1 cellular context compared by ENCODE assay signal in the genomic region with DNA sequence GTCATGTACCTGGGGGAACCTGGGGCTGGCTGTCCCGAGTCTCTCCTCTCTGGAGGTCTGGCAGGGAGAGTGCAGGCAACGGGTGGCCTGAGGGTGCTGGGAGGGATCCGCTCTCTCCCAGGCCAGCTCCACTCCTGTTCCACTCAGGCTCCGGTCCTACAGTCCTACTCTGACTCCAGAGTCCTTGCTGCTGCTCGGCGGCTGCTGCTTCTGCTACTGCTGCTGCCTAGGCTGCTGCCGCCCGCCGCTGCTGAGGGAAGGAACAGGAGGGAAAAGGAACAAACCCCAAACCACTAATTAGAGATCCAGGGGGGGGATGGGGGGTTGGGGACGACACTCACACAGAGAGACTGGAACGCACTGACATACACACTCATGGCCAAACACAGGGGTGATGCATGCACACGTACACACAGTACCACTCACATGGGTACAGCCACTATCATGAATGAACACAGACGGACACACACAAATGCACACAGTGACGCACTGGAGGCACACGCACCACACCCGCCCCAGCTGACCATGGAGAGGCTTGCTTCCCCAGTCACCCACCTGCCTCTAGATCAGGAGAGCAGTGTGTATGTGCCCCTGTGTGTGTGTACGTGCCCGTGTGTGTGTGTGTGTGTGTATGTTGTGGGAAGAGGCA.
TF ChIP-seq lines count a peak whose summit lies in the region.

Gene SP7, minus strand, starts transcription at position 218 of the 649 bp plus-strand sequence. CDS start 708 bp downstream, outside the sequence.

TF ChIP-seq in SK-N-SH treated with all-trans-retinoic acid at 6 μM for 48 hours, 23 proteins besides CTCF, POLR2A, EP300 and RAD21 (continued from another document):
- TF ChIP-seq ZC3H10 (CRISPR knock-in tag; IDR thresholded peaks at IDR 0.05): no peak
